Comparison of ENCODE assay signal across 1 cellular context in the genomic region with DNA sequence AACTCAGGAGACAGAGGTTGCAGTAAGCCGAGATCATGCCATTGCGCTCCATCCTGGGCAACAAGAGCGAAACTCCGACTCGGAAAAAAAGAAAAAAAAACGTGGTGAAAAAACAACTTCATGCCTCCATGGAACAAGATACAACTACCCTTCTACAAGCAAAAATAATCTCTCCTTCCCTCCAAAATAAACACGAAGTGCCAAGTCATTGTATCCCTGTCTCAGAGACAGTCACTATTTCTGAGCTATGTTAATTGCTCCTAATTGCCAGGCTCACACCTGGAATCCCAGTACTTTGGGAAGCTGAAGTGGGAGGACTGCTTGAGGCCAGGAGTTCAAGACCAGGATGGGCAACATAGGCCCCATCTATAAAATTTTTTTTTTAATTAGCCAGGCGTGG.
TF ChIP-seq lines count a peak whose summit lies in the region.

No MANE protein-coding gene starts in this region.

TF ChIP-seq in WTC11, 78 proteins besides CTCF, POLR2A, EP300 and RAD21 (continued from another document):
- TF ChIP-seq, protein P1, sequence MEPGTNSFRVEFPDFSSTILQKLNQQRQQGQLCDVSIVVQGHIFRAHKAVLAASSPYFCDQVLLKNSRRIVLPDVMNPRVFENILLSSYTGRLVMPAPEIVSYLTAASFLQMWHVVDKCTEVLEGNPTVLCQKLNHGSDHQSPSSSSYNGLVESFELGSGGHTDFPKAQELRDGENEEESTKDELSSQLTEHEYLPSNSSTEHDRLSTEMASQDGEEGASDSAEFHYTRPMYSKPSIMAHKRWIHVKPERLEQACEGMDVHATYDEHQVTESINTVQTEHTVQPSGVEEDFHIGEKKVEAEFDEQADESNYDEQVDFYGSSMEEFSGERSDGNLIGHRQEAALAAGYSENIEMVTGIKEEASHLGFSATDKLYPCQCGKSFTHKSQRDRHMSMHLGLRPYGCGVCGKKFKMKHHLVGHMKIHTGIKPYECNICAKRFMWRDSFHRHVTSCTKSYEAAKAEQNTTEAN (CRISPR knock-in tag; IDR thresholded peaks at IDR 0.05): no peak
- TF ChIP-seq, protein P2, sequence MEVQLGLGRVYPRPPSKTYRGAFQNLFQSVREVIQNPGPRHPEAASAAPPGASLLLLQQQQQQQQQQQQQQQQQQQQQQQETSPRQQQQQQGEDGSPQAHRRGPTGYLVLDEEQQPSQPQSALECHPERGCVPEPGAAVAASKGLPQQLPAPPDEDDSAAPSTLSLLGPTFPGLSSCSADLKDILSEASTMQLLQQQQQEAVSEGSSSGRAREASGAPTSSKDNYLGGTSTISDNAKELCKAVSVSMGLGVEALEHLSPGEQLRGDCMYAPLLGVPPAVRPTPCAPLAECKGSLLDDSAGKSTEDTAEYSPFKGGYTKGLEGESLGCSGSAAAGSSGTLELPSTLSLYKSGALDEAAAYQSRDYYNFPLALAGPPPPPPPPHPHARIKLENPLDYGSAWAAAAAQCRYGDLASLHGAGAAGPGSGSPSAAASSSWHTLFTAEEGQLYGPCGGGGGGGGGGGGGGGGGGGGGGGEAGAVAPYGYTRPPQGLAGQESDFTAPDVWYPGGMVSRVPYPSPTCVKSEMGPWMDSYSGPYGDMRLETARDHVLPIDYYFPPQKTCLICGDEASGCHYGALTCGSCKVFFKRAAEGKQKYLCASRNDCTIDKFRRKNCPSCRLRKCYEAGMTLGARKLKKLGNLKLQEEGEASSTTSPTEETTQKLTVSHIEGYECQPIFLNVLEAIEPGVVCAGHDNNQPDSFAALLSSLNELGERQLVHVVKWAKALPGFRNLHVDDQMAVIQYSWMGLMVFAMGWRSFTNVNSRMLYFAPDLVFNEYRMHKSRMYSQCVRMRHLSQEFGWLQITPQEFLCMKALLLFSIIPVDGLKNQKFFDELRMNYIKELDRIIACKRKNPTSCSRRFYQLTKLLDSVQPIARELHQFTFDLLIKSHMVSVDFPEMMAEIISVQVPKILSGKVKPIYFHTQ (CRISPR knock-in tag; IDR thresholded peaks at IDR 0.05): no peak
- TF ChIP-seq JAZF1 (CRISPR knock-in tag; IDR thresholded peaks at IDR 0.05): no peak
